In genomic region chr11:10506013-10506370, GRCh38 we compare ENCODE assay signal across 22 cellular contexts. TPM values are rescaled to one million over a fixed set of nuclear protein-coding genes. Genes with fewer than 3 reads are reported as not detected.
DNase-seq lines count a peak whose midpoint lies in the region; ATAC-seq, FAIRE-seq and TF ChIP-seq lines count a peak whose summit lies in the region.
"Had no signal": no experiment of that assay in that cellular context is flagged by ENCODE, and none has a peak within 500 bp of the region (broad histone marks: within the 10 kb centered on the region; RNA-seq: fewer than 3 reads in every experiment).

No MANE protein-coding gene starts in this region.

- peak overlapping the region; percentile 33 for H3K4me2 ChIP-seq in keratinocyte (ENCODE audit: control insufficient read depth, extremely low read depth, insufficient read depth, low read depth, low read length)

- H3K27ac ChIP-seq in keratinocyte (ENCODE audit: control insufficient read depth, insufficient read depth, low read length) (peak overlapping the region; percentile 65), thymus (ENCODE audit: low read depth) (peak overlapping the region; percentile 40)
- H3K27ac ChIP-seq: SK-N-MC had no signal

- H3K27me3 ChIP-seq in bronchial epithelial cell (ENCODE audit: control insufficient read depth, insufficient read depth, low read length), result no peaks in the 10 kb centered on the region
- H3K27me3 ChIP-seq in keratinocyte (ENCODE audit: control insufficient read depth, extremely low read depth, insufficient read depth, low read length), result no peaks in the 10 kb centered on the region
- H3K27me3 ChIP-seq in thymus (ENCODE audit: control insufficient read depth, insufficient read depth), result no peaks in the 10 kb centered on the region
- H3K27me3 ChIP-seq: MG63 had no signal

- H4K20me1 ChIP-seq in keratinocyte (ENCODE audit: control insufficient read depth, extremely low read depth, insufficient read depth, low read length), result no peaks in the 10 kb centered on the region

- no peak for TF ChIP-seq CTCF in bronchial epithelial cell (IDR thresholded peaks at IDR 0.05; ENCODE audit: insufficient read depth, low read length, severe bottlenecking)
- TF ChIP-seq CTCF in keratinocyte (optimal IDR thresholded peaks at IDR 0.05 in 1 of 3, IDR thresholded peaks at IDR 0.05 in 1 of 3, conservative IDR thresholded peaks at IDR 0.05 in 1 of 3; ENCODE audit: extremely low read depth in 1 of 3, insufficient read depth in 2 of 3, low read length in 3 of 3), result no peak

- H3K9me3 ChIP-seq in keratinocyte (ENCODE audit: control insufficient read depth, low read depth, low read length) (no peaks in the 10 kb centered on the region), thymus (ENCODE audit: control insufficient read depth) (no peaks in the 10 kb centered on the region)
- H3K9me3 ChIP-seq: MG63 had no signal

- FAIRE-seq in bronchial epithelial cell (lab: Jason Lieb, UNC) (no peak), keratinocyte (lab: Jason Lieb, UNC) (no peak)
- FAIRE-seq: GM19239, H1 had no signal

- H3K36me3 ChIP-seq in bronchial epithelial cell (ENCODE audit: control insufficient read depth, insufficient read depth, low read length), result peaks cover 11% of the 10 kb centered on the region
- peaks cover 2 to 19% of the 10 kb centered on the region in 2 experiments for H3K36me3 ChIP-seq in keratinocyte (ENCODE audit: control insufficient read depth in 2 of 2, extremely low read depth in 1 of 2, insufficient read depth in 2 of 2, low read length in 2 of 2)
- H3K36me3 ChIP-seq in thymus (ENCODE audit: control insufficient read depth, insufficient read depth), result peaks cover 33% of the 10 kb centered on the region

- H3K9ac ChIP-seq in keratinocyte (ENCODE audit: control insufficient read depth, extremely low read depth, insufficient read depth, low read length), result no peak overlapping the region

- peaks cover 18% of the 10 kb centered on the region for H3K4me1 ChIP-seq in keratinocyte (ENCODE audit: control insufficient read depth, extremely low read depth, insufficient read depth, low read length)
- H3K4me1 ChIP-seq in thymus (ENCODE audit: control insufficient read depth, insufficient read depth, low read length), result no peaks in the 10 kb centered on the region

- dilution Hi-C loops in keratinocyte (cut with MboI; ENCODE audit: extremely low pct_ligation_motif_present, low sequenced_read_pairs), result loop anchor here (25.0 kb wide), 1 partner anchor 231 kb away; no protein-coding TSS in a partner anchor

- no peaks in the 10 kb centered on the region for H3K9me1 ChIP-seq in keratinocyte (ENCODE audit: control insufficient read depth, extremely low read depth, insufficient read depth, low read length)

- H3K79me2 ChIP-seq in keratinocyte (ENCODE audit: control insufficient read depth, insufficient read depth, low read length), result no peaks in the 10 kb centered on the region

- no peak for ATAC-seq in GM19035 (IDR thresholded peaks at IDR 0.05; ENCODE audit: unreplicated experiment)

- DNase-seq in RPMI7951 (ENCODE audit: low read depth), result peak; percentile 37
- DNase-seq in bronchial epithelial cell (ENCODE audit: low read depth), result peak; percentile 92
- peak; percentile 46 for DNase-seq in keratinocyte (ENCODE audit: low read depth, low spot score)
- DNase-seq in NCI-H446 treated with DMSO at 0.1 percent for 48 hours (lab: John Stamatoyannopoulos, UW), result no peak
- DNase-seq in HK-2 (ENCODE audit: unreplicated experiment), result no peak
- DNase-seq: ACHN, AML-193, DMS 273 treated with DMSO at 0.1 percent for 48 hours, KG1, MG63, NCI-H1092, NCI-H1694, NCI-H2107, NCI-H345, NCI-H69, OCI-M1, Right ventricle myocardium superior had no signal

- H3K4me3 ChIP-seq in bronchial epithelial cell (ENCODE audit: low read depth, low read length) (no peak overlapping the region), keratinocyte (ENCODE audit: control insufficient read depth in 2 of 3, extremely low read depth in 1 of 3, insufficient read depth in 2 of 3, low read depth in 1 of 3, low read length in 3 of 3) (no peak overlapping the region), thymus (ENCODE audit: low read length) (no peak overlapping the region)
- H3K4me3 ChIP-seq: MG63, SK-N-MC had no signal

- peak overlapping the region; percentile 17 for H2AFZ ChIP-seq in keratinocyte (ENCODE audit: control insufficient read depth, low read length)

RNA-seq across cellular contexts. Expression of gene RNF141, which starts 35.0 kb away (rescaled TPM):
- total RNA-seq in RPMI7951 (2014; rRNA removed; shearing (Covaris generic)), result 29.8 and 30.5 TPM in 2 replicates
- total RNA-seq in bronchial epithelial cell, result 71.9 and 103 TPM in 2 replicates
- polyA plus RNA-seq in keratinocyte, result 27.8 to 59.1 TPM (median 45.2 TPM) in 3 replicates
- 56.1 TPM for polyA plus RNA-seq in keratinocyte (2011; ENCODE audit: low read depth)
- polyA plus RNA-seq in keratinocyte (2011; cell fraction: cytosol; rRNA removed), result 26.5 and 45.6 TPM in 2 replicates
- 13.4 and 21.0 TPM in 2 replicates for polyA plus RNA-seq in keratinocyte (2011; cell fraction: nucleus; rRNA removed)
- polyA plus RNA-seq in keratinocyte (2012; ENCODE audit: low replicate concordance), result 34.4 and 54.8 TPM in 2 replicates
- 9.1 to 40.1 TPM (median 34.0 TPM) in 3 replicates for polyA minus RNA-seq in keratinocyte
- polyA minus RNA-seq in keratinocyte (2011; cell fraction: cytosol; rRNA and poly(A)+ RNA removed), result 28.4 TPM
- polyA minus RNA-seq in keratinocyte (2011; cell fraction: nucleus; rRNA and poly(A)+ RNA removed), result 8.3 and 14.4 TPM in 2 replicates
- 20.0 TPM for polyA plus RNA-seq in thymus

RNA-seq across cellular contexts. Expression of gene AMPD3, which starts 50.9 kb away (rescaled TPM):
- total RNA-seq in RPMI7951 (2014; rRNA removed; shearing (Covaris generic)), result 11.9 and 14.3 TPM in 2 replicates
- 5.3 and 11.0 TPM in 2 replicates for total RNA-seq in bronchial epithelial cell
- polyA plus RNA-seq in keratinocyte (11.1 to 12.5 TPM (median 11.2 TPM) in 3 replicates), thymus (13.6 TPM)
- 13.1 TPM for polyA plus RNA-seq in keratinocyte (2011; ENCODE audit: low read depth)
- polyA plus RNA-seq in keratinocyte (2011; cell fraction: cytosol; rRNA removed), result 8.2 and 10.3 TPM in 2 replicates
- polyA plus RNA-seq in keratinocyte (2011; cell fraction: nucleus; rRNA removed), result 21.1 and 23.1 TPM in 2 replicates
- polyA plus RNA-seq in keratinocyte (2012; ENCODE audit: low replicate concordance), result 8.3 and 15.0 TPM in 2 replicates
- 15.9 to 20.6 TPM (median 16.8 TPM) in 3 replicates for polyA minus RNA-seq in keratinocyte
- polyA minus RNA-seq in keratinocyte (2011; cell fraction: cytosol; rRNA and poly(A)+ RNA removed), result 16.9 TPM
- 23.8 and 25.1 TPM in 2 replicates for polyA minus RNA-seq in keratinocyte (2011; cell fraction: nucleus; rRNA and poly(A)+ RNA removed)

Comparison
In these comparisons a context has a peak if more than half of its experiments do, and no peak if none do; other contexts are left out.
1. DNase-seq: peak in RPMI7951 (single experiment), bronchial epithelial cell (single experiment) and keratinocyte (single experiment); none in NCI-H446 treated with DMSO at 0.1 percent for 48 hours (single experiment) and HK-2 (single experiment).